ENCODE assay signal across 24 cellular contexts in the genomic region with DNA sequence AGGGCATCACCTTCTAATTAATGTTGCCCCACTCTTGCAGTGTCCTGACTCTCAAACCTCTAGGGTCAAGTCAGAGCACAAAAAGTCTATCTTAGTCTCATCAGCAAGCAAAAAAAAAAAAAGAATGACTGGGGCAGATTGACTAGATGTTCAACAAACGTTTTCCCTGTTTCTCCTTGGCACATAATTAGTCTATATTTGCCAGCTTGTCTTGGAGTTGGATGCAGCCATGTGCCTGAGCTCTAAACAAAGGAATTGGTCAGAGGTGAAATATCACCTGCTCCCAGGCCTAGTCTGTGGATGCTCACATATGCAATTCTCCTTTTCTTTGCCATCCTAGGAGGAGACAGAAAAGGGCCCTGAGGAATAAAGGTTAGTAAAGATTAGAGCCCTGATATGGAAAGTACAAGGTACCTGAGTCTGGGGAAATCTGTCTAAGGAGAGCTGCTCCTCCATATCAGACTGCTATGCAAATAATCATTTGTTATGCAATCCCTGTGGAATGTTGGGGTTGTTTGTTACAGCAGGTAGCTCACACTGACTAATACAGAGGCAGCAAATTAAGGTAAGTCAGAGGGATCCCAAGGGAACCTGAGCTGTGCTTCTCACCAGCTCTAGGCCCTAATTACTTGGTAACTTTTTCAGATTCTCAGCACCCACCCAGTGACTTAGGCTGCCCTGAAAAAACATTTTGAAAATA.
"Had no signal": no experiment of that assay in that cellular context is flagged by ENCODE, and none has a peak within 500 bp of the region (broad histone marks: within the 10 kb centered on the region; RNA-seq: fewer than 3 reads in every experiment).

No MANE protein-coding gene starts in this region.

- H3K4me1 ChIP-seq: lower lobe of right lung had no signal

- H3K27me3 ChIP-seq: brain microvascular endothelial cell had no signal

- H3K4me3 ChIP-seq: heart right ventricle, lower lobe of right lung, mucosa of descending colon, skin epidermis, thoracic aorta had no signal

- H3K9me3 ChIP-seq: heart right ventricle, lower lobe of right lung, mucosa of descending colon, thoracic aorta had no signal

- DNase-seq: activated CD4-positive, alpha-beta T cell treated with anti-CD3 and anti-CD28 coated beads for 48 hours; activated CD4-positive, alpha-beta T cell treated with anti-CD3 and anti-CD28 coated beads, Interleukin-2, amount 50 U/mL, for 48 hours; activated CD8-positive, alpha-beta memory T cell treated with anti-CD3 and anti-CD28 coated beads, Interleukin-2, amount 50 U/mL, for 4 hours; activated effector memory CD4-positive, alpha-beta T cell treated with anti-CD3 and anti-CD28 coated beads, Interleukin-2, amount 50 U/mL, for 16 hours; activated naive CD4-positive, alpha-beta T cell treated with anti-CD3 and anti-CD28 coated beads for 36 hours; activated naive CD8-positive, alpha-beta T cell treated with anti-CD3 and anti-CD28 coated beads for 36 hours; activated T-cell treated with anti-CD3 and anti-CD28 coated beads, Interleukin-2, amount 50 U/mL, for 1 hour; brain microvascular endothelial cell; central memory CD4-positive, alpha-beta T cell; effector memory CD8-positive, alpha-beta T cell; erythroblast; stimulated activated CD4-positive, alpha-beta T cell treated with anti-CD3 and anti-CD28 coated beads, Interleukin-12 subunit alpha, Interleukin-12 subunit beta, amount 100 ng/mL, for 4 hours; stimulated activated CD4-positive, alpha-beta T cell treated with anti-CD3 and anti-CD28 coated beads, Interleukin-4, amount 100 ng/mL, for 4 hours; stimulated activated naive B cell treated with anti-CD40 and anti-IgM and Interleukin-4, amounts not matched to agents 10 μg/mL and 1 μg/mL and 100 μg/mL, for 72 hours; SW 1271; T-helper 17 cell; T1000; trophoblast cell; WERI-Rb-1 had no signal

- H3K36me3 ChIP-seq: brain microvascular endothelial cell, heart right ventricle, lower lobe of right lung, thoracic aorta, WERI-Rb-1 had no signal

- H3K27ac ChIP-seq: brain microvascular endothelial cell, lower lobe of right lung, skin epidermis, thoracic aorta, WERI-Rb-1 had no signal
